In the genomic region with DNA sequence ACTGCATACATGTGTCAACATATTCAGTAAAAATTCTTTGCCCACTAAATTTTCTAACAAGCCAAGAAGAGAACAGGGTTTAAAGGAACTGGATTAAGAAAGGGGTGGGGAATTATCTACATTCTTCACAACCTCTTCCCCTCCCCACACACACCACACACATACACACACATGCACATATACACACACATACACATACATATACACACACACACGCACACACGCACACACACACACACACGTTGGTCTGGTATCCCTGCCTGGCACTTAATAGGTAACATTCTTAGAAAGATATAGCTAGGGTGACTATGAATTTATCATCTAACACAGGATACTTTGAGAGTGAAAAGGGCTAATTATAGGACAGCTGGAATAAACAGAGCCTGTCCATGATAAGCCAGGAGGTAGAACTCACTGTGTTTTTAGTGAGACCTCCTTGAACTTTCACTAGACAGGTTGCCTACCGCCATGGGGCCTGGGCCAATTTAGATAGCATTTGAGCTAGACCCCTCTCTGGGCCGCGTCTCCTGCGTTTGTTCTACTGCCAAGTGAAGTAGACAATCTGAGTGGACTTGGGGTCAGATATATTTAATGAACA, we compare ENCODE assay signal across 9 cellular contexts. TPM values are rescaled to one million over a fixed set of nuclear protein-coding genes. Genes with fewer than 3 reads are reported as not detected.
DNase-seq lines count a peak whose midpoint lies in the region; ATAC-seq and TF ChIP-seq lines count a peak whose summit lies in the region.
"Had no signal": no experiment of that assay in that cellular context is flagged by ENCODE, and none has a peak within 500 bp of the region (broad histone marks: within the 10 kb centered on the region; RNA-seq: fewer than 3 reads in every experiment).

No MANE protein-coding gene starts in this region.

- no peak for DNase-seq in heart right ventricle
- no peak for DNase-seq in cardiac septum (ENCODE audit: low spot score)
- DNase-seq in ascending aorta (ENCODE audit: low spot score in 2 of 2) = no peak
- DNase-seq in WERI-Rb-1 = no peak
- no peak for DNase-seq in stimulated activated naive CD4-positive, alpha-beta T cell treated with Interleukin-2 at 50 U/mL for 16 hours (lab: John Stamatoyannopoulos, UW)
- DNase-seq in posterior vena cava (ENCODE audit: low spot score) = no peak
- no peak for DNase-seq in ovary
- DNase-seq: activated CD4-positive, alpha-beta T cell treated with anti-CD3 and anti-CD28 coated beads, Interleukin-2, amount 50 U/mL, for 48 hours had no signal

- H3K4me3 ChIP-seq in heart right ventricle (no peak overlapping the region), ascending aorta (peak overlapping the region in 1 of 2 donors; percentile 87), mucosa of rectum (ENCODE audit: low read length in 2 of 2) (peak overlapping the region; percentile 86 to 96), WERI-Rb-1 (ENCODE audit: low read depth, low read length) (no peak overlapping the region), ovary (no peak overlapping the region)

- TF ChIP-seq EP300 in ovary (IDR thresholded peaks at IDR 0.05) = no peak

- H3K9ac ChIP-seq in mucosa of rectum (ENCODE audit: low read depth in 1 of 2, low read length in 2 of 2) = peak overlapping the region in 1 of 2 donors; percentile 91

- peaks cover 0 to 26% (median 16%) of the 10 kb centered on the region in 9 donors for H3K4me1 ChIP-seq in heart right ventricle
- H3K4me1 ChIP-seq in ascending aorta = peaks cover 0 to 10% of the 10 kb centered on the region in 2 donors
- peaks cover 3 to 24% of the 10 kb centered on the region in 2 donors for H3K4me1 ChIP-seq in mucosa of rectum (ENCODE audit: control insufficient read depth in 2 of 2, insufficient read depth in 2 of 2, low read length in 2 of 2)
- H3K4me1 ChIP-seq in ovary (ENCODE audit: insufficient read depth) = peaks cover 1% of the 10 kb centered on the region

- H3K9me3 ChIP-seq in heart right ventricle = no peaks in the 10 kb centered on the region
- H3K9me3 ChIP-seq in ascending aorta = no peaks in the 10 kb centered on the region
- H3K9me3 ChIP-seq in mucosa of rectum (ENCODE audit: control insufficient read depth in 2 of 2, low read length in 2 of 2) = no peaks in the 10 kb centered on the region
- no peaks in the 10 kb centered on the region for H3K9me3 ChIP-seq in WERI-Rb-1 (ENCODE audit: severe bottlenecking)
- H3K9me3 ChIP-seq in ovary = no peaks in the 10 kb centered on the region

- intact Hi-C loops in heart right ventricle (cut with DNase I) (loop anchor here in 8 of 10 donors (2.0 to 10.0 kb wide), 3 partner anchors 67 to 325 kb away; a partner anchor contains a TSS), cardiac septum (cut with DNase I) (loop anchor here (1.0 to 10.0 kb wide), 3 partner anchors 66 to 577 kb away; a partner anchor contains a TSS), ascending aorta (cut with DNase I) (loop anchor here (2.0 kb wide), 2 partner anchors 33 to 67 kb away; a partner anchor contains a TSS), posterior vena cava (cut with DNase I) (loop anchor here in 1 of 2 donors (5.0 kb wide), 1 partner anchor 67 kb away; a partner anchor contains a TSS), ovary (cut with DNase I) (loop anchor here in 2 of 4 donors (5.0 to 10.0 kb wide), 2 partner anchors 65 to 67 kb away; a partner anchor contains a TSS)

- TF ChIP-seq CTCF in heart right ventricle (IDR thresholded peaks at IDR 0.05) (no peak), ascending aorta (IDR thresholded peaks at IDR 0.05) (no peak), WERI-Rb-1 (IDR thresholded peaks at IDR 0.05; ENCODE audit: low read depth, low read length) (no peak), ovary (IDR thresholded peaks at IDR 0.05) (no peak)

- H3K27ac ChIP-seq in heart right ventricle = peak overlapping the region in 9 of 10 donors; percentile 72 to 92 (median 88)
- peak overlapping the region; percentile 63 to 82 for H3K27ac ChIP-seq in ascending aorta
- peak overlapping the region; percentile 86 to 94 for H3K27ac ChIP-seq in mucosa of rectum (ENCODE audit: low read depth in 2 of 2, low read length in 2 of 2)
- H3K27ac ChIP-seq in WERI-Rb-1 = no peak overlapping the region
- H3K27ac ChIP-seq in ovary = peak overlapping the region in 1 of 2 donors; percentile 43

- H3K36me3 ChIP-seq in heart right ventricle (no peaks in the 10 kb centered on the region), ascending aorta (no peaks in the 10 kb centered on the region), mucosa of rectum (ENCODE audit: control insufficient read depth in 2 of 2, insufficient read depth in 2 of 2, low read length in 2 of 2) (no peaks in the 10 kb centered on the region), WERI-Rb-1 (no peaks in the 10 kb centered on the region), ovary (no peaks in the 10 kb centered on the region)

- peak in 1 of 8 donors; percentile 8 for ATAC-seq in heart right ventricle

- no peak for TF ChIP-seq POLR2A in ovary (IDR thresholded peaks at IDR 0.05)

- no peaks in the 10 kb centered on the region for H3K27me3 ChIP-seq in heart right ventricle
- H3K27me3 ChIP-seq in ascending aorta = no peaks in the 10 kb centered on the region
- no peaks in the 10 kb centered on the region for H3K27me3 ChIP-seq in mucosa of rectum (ENCODE audit: control insufficient read depth in 2 of 2, insufficient read depth in 2 of 2, low read length in 2 of 2)
- H3K27me3 ChIP-seq in WERI-Rb-1 (ENCODE audit: insufficient read depth, low read depth, severe bottlenecking) = no peaks in the 10 kb centered on the region
- no peaks in the 10 kb centered on the region for H3K27me3 ChIP-seq in ovary

- 42 to 64% methylated on average over 7 of the region's 7 CpGs for WGBS in heart right ventricle, 2 donors
- WGBS in ovary, 3 donors = 43 to 57% (median 45%) methylated on average over 7 of the region's 7 CpGs

RNA-seq across cellular contexts. Expression of a gene that starts 33.1 kb away (rescaled TPM):
- 10 to 100 TPM; 16.3 to 25.4 (median 19.5) TPM for total RNA-seq in heart right ventricle
- 10 to 100 TPM in 1 of 2 donors, 1 to 10 TPM in 1; 8.4 to 18.8 TPM for polyA plus RNA-seq in heart right ventricle
- 27.1 TPM for total RNA-seq in cardiac septum
- total RNA-seq in ascending aorta = 31.4 TPM
- total RNA-seq in posterior vena cava = 10 to 100 TPM; 30.5 to 34.0 TPM
- 10 to 100 TPM; 35.6 to 52.9 (median 42.9) TPM for total RNA-seq in ovary
- 10 to 100 TPM; 31.8 to 40.7 TPM for polyA plus RNA-seq in ovary

Comparison
In these comparisons a context has a peak if more than half of its experiments do, and no peak if none do; other contexts are left out.
1. H3K4me3 ChIP-seq: peak in mucosa of rectum (2 of 2); none in heart right ventricle (0 of 10), WERI-Rb-1 (single experiment) and ovary (single experiment).